12 cellular contexts compared by ENCODE assay signal in genomic region chr12:80053048-80053790, GRCh38. TPM values are rescaled to one million over a fixed set of nuclear protein-coding genes. Genes with fewer than 3 reads are reported as not detected.
DNase-seq lines count a peak whose midpoint lies in the region; ATAC-seq, FAIRE-seq and TF ChIP-seq lines count a peak whose summit lies in the region.
"Had no signal": no experiment of that assay in that cellular context is flagged by ENCODE, and none has a peak within 500 bp of the region (broad histone marks: within the 10 kb centered on the region; RNA-seq: fewer than 3 reads in every experiment).

No MANE protein-coding gene starts in this region.

- TF ChIP-seq RAD21 in HepG2 (CRISPR knock-in tag; IDR thresholded peaks at IDR 0.05) = no peak

- TF ChIP-seq CTCF in body of pancreas (IDR thresholded peaks at IDR 0.05) = no peak
- TF ChIP-seq CTCF in HepG2 (CRISPR knock-in tag; IDR thresholded peaks at IDR 0.05) = no peak

- no peaks in the 10 kb centered on the region for H3K27me3 ChIP-seq in body of pancreas
- H3K27me3 ChIP-seq in right cardiac atrium (ENCODE audit: control insufficient read depth, insufficient read depth) = no peaks in the 10 kb centered on the region
- no peaks in the 10 kb centered on the region for H3K27me3 ChIP-seq in skeletal muscle satellite cell (ENCODE audit: control insufficient read depth, insufficient read depth, low read length)
- no peaks in the 10 kb centered on the region for H3K27me3 ChIP-seq in HepG2 (ENCODE audit: control insufficient read depth in 1 of 2, insufficient read depth in 2 of 2, low read length in 2 of 2)

- TF ChIP-seq EP300 in HepG2 (IDR thresholded peaks at IDR 0.05; ENCODE audit: low read depth in 2 of 2, low read length in 2 of 2) (no peak), HepG2 (CRISPR knock-in tag; IDR thresholded peaks at IDR 0.05; ENCODE audit: borderline replicate concordance) (no peak)

- no TSS peak for BruUV-seq in HepG2 (replicated peaks; lab: Mats Ljungman, UMichigan)

- in situ Hi-C loops in HepG2 (cut with HindIII; ENCODE audit: extremely low pct_ligation_motif_present, low pct_unique_long_range_greater_than_20kb) = no loop called here

- H2AFZ ChIP-seq in HepG2 (ENCODE audit: low read length) = no peak overlapping the region

- POLR2A ChIA-PET in HepG2 (lab: Yijun Ruan, JAX) = no interaction called here

- H3K79me2 ChIP-seq in HepG2 (ENCODE audit: insufficient read depth, low read length) = no peaks in the 10 kb centered on the region

- H3K36me3 ChIP-seq in body of pancreas (replicated peaks in 1 of 2; ENCODE audit: insufficient read depth in 1 of 2, low read depth in 2 of 2) (no peaks in the 10 kb centered on the region), skeletal muscle satellite cell (ENCODE audit: insufficient read depth, low read length) (no peaks in the 10 kb centered on the region), HepG2 (replicated peaks in 1 of 2; ENCODE audit: control insufficient read depth in 1 of 2, insufficient read depth in 2 of 2, low read length in 2 of 2) (no peaks in the 10 kb centered on the region)

- peaks cover 17% of the 10 kb centered on the region for H3K4me1 ChIP-seq in body of pancreas
- no peaks in the 10 kb centered on the region for H3K4me1 ChIP-seq in right cardiac atrium (ENCODE audit: control insufficient read depth, insufficient read depth, low read length)
- H3K4me1 ChIP-seq in skeletal muscle satellite cell (ENCODE audit: control insufficient read depth, insufficient read depth, low read length) = peaks cover 13% of the 10 kb centered on the region
- no peaks in the 10 kb centered on the region for H3K4me1 ChIP-seq in HepG2 (ENCODE audit: insufficient read depth, low read length)

- no peak for ATAC-seq in body of pancreas
- ATAC-seq in right cardiac atrium = peak; percentile 68 to 89
- no peak for ATAC-seq in HepG2
- no peak for ATAC-seq in GM18867 (IDR thresholded peaks at IDR 0.05; ENCODE audit: unreplicated experiment)

- no peaks in the 10 kb centered on the region for H4K20me1 ChIP-seq in HepG2 (ENCODE audit: insufficient read depth, low read length)

- H3K4me2 ChIP-seq in skeletal muscle satellite cell (ENCODE audit: low read length) (peak overlapping the region; percentile 51), HepG2 (ENCODE audit: low read depth, low read length) (no peak overlapping the region)

- intact Hi-C loops in body of pancreas (cut with DNase I) (no loop called here), right cardiac atrium (cut with DNase I) (no loop called here), HepG2 (cut with micrococcal nuclease; ENCODE audit: unreplicated experiment) (no loop called here)

- WGBS in body of pancreas, 2 donors = 56 to 65% methylated on average over 6 of the region's 6 CpGs
- WGBS in right cardiac atrium = 42% methylated on average over 6 of the region's 6 CpGs
- WGBS in HepG2 (ENCODE audit: low lambda C conversion rate) = 11% methylated on average over 6 of the region's 6 CpGs

- no peak for TF ChIP-seq POLR2A in body of pancreas (IDR thresholded peaks at IDR 0.05)
- TF ChIP-seq POLR2A in HepG2 (IDR thresholded peaks at IDR 0.05; ENCODE audit: insufficient read depth in 1 of 2, low read depth in 2 of 2, low read length in 2 of 2) = no peak

- no peak for FAIRE-seq in HepG2 (lab: Jason Lieb, UNC)
- FAIRE-seq: GM19239 had no signal

- no peak overlapping the region for H3K27ac ChIP-seq in body of pancreas
- H3K27ac ChIP-seq in right cardiac atrium (ENCODE audit: low read length) = no peak overlapping the region
- no peak overlapping the region for H3K27ac ChIP-seq in HepG2 (ENCODE audit: extremely low read length, insufficient read depth, low read length)

- H3K4me3 ChIP-seq in body of pancreas (no peak overlapping the region), right cardiac atrium (ENCODE audit: low read length) (no peak overlapping the region), skeletal muscle satellite cell (ENCODE audit: low read length) (no peak overlapping the region), HepG2 (replicated peaks in 1 of 3; ENCODE audit: insufficient read depth in 1 of 3, low read depth in 2 of 3, low read length in 3 of 3) (no peak overlapping the region)

- CTCF ChIA-PET in HepG2 (lab: Yijun Ruan, JAX; ENCODE audit: low intra/inter-chr PET ratio, low total read pairs) = no interaction called here

- H3K9ac ChIP-seq in skeletal muscle satellite cell (ENCODE audit: low read depth, low read length) (no peak overlapping the region), HepG2 (ENCODE audit: insufficient read depth, low read depth, low read length) (no peak overlapping the region)

- H3K9me3 ChIP-seq in body of pancreas (no peaks in the 10 kb centered on the region), right cardiac atrium (ENCODE audit: control insufficient read depth, low read length) (no peaks in the 10 kb centered on the region), skeletal muscle satellite cell (replicated peaks; ENCODE audit: low read length) (no peaks in the 10 kb centered on the region), HepG2 (ENCODE audit: low read length) (no peaks in the 10 kb centered on the region)

- DNase-seq in GM04504 (ENCODE audit: low read depth) (peak; percentile 79), body of pancreas (peak; percentile 19 to 31 (median 27)), right cardiac atrium (peak; percentile 75 to 89 (median 85)), HepG2 (ENCODE audit: low spot score) (no peak), NCI-H2029 (lab: John Stamatoyannopoulos, UW) (no peak)
- DNase-seq in NK-92 treated with Interleukin-12 subunit alpha and Interleukin-12 subunit beta, amount 100 ng/mL, for 24 hours (lab: John Stamatoyannopoulos, UW) = no peak
- DNase-seq: effector CD8-positive, alpha-beta T cell; midbrain; NCI-H1417 treated with DMSO at 0.1 percent for 48 hours had no signal

TF ChIP-seq in HepG2, 621 proteins besides CTCF, POLR2A, EP300 and RAD21 (continues in another document):
- TF ChIP-seq ZNF790 (CRISPR knock-in tag; IDR thresholded peaks at IDR 0.05; ENCODE audit: borderline replicate concordance) (no peak), ZNF563 (CRISPR knock-in tag; IDR thresholded peaks at IDR 0.05) (no peak), ZNF431 (CRISPR knock-in tag; IDR thresholded peaks at IDR 0.05; ENCODE audit: borderline replicate concordance, low read depth) (no peak), ZMYM3 (CRISPR knock-in tag; IDR thresholded peaks at IDR 0.05) (no peak), THAP8 (CRISPR knock-in tag; IDR thresholded peaks at IDR 0.05; ENCODE audit: borderline replicate concordance) (no peak), ZNF629 (CRISPR knock-in tag; conservative IDR thresholded peaks at IDR 0.05) (no peak), HNRNPK (IDR thresholded peaks at IDR 0.05; ENCODE audit: low read depth, low read length, poor library complexity, severe bottlenecking) (no peak), KLF15 (CRISPR knock-in tag; IDR thresholded peaks at IDR 0.05; ENCODE audit: borderline replicate concordance) (no peak), JUNB (CRISPR knock-in tag; IDR thresholded peaks at IDR 0.05; ENCODE audit: borderline replicate concordance) (no peak), ETS1 (CRISPR knock-in tag; IDR thresholded peaks at IDR 0.05) (no peak)

RNA-seq across cellular contexts. Expression of gene OTOGL, which starts 46.1 kb away (rescaled TPM):
- total RNA-seq in body of pancreas = under 1 TPM; 0.26 to 0.33 TPM
- total RNA-seq in right cardiac atrium = 10 to 100 TPM in 3 of 4 donors, 1 to 10 TPM in 1; 8.8 to 25.9 (median 19.5) TPM
- 8.1 TPM for polyA plus RNA-seq in right cardiac atrium
- 0.22 and 0.25 TPM in 2 replicates for total RNA-seq in skeletal muscle satellite cell (2012; rRNA removed)
- total RNA-seq in HepG2 (2016; rRNA removed; fragmentation: Illumina TruSeq; extraction: Trizol) = not detected in 2 replicates
- total RNA-seq in HepG2 (2016; cell fraction: cytosol; rRNA removed; fragmentation: Illumina TruSeq; extraction: Trizol; ENCODE audit: low read depth) = not detected in 2 replicates
- not detected in 2 replicates for total RNA-seq in HepG2 (2016; cell fraction: insoluble cytoplasmic fraction; rRNA removed; fragmentation: Illumina TruSeq; extraction: Trizol)
- total RNA-seq in HepG2 (2016; cell fraction: membrane; rRNA removed; fragmentation: Illumina TruSeq; extraction: Trizol) = not detected in 2 replicates
- total RNA-seq in HepG2 (2016; cell fraction: nucleus; rRNA removed; fragmentation: Illumina TruSeq; extraction: Trizol) = not detected in 2 replicates
- not detected in 2 replicates for polyA plus RNA-seq in HepG2 (2011; rRNA removed)
- 0.01 TPM in 1 of 2 replicates, not detected in the other for polyA plus RNA-seq in HepG2 (2011; cell fraction: cytosol; rRNA removed)
- not detected in 2 replicates for polyA plus RNA-seq in HepG2 (2011; cell fraction: nucleus; rRNA removed)
- polyA plus RNA-seq in HepG2 (2012) = not detected in 2 replicates
- not detected in 2 replicates for polyA plus RNA-seq in HepG2 (2016; cell fraction: cytosol; fragmentation: Illumina TruSeq; extraction: Trizol; ENCODE audit: low read depth)
- polyA plus RNA-seq in HepG2 (2016; cell fraction: insoluble cytoplasmic fraction; fragmentation: Illumina TruSeq; extraction: Trizol; ENCODE audit: low read depth) = not detected in 2 replicates
- not detected in 2 replicates for polyA plus RNA-seq in HepG2 (2016; cell fraction: membrane; fragmentation: Illumina TruSeq; extraction: Trizol; ENCODE audit: low read depth)
- polyA plus RNA-seq in HepG2 (2016; cell fraction: nucleus; fragmentation: Illumina TruSeq; extraction: Trizol; ENCODE audit: insufficient read depth, low read depth) = not detected in 2 replicates
- 0.02 TPM in 1 of 2 replicates, not detected in the other for polyA minus RNA-seq in HepG2 (2011; rRNA and poly(A)+ RNA removed; ENCODE audit: low replicate concordance)
- not detected in 2 replicates for polyA minus RNA-seq in HepG2 (2011; cell fraction: cytosol; rRNA and poly(A)+ RNA removed)
- polyA minus RNA-seq in HepG2 (2011; cell fraction: nucleus; rRNA and poly(A)+ RNA removed) = not detected in 2 replicates

Comparison
In these comparisons a context has a peak if more than half of its experiments do, and no peak if none do; other contexts are left out.
1. DNase-seq: peak in GM04504 (single experiment), body of pancreas (4 of 4) and right cardiac atrium (3 of 3); none in HepG2 (single experiment), NCI-H2029 (single experiment) and NK-92 treated with Interleukin-12 subunit alpha and Interleukin-12 subunit beta, amount 100 ng/mL, for 24 hours (single experiment).
2. ATAC-seq: peak in right cardiac atrium (2 of 2); none in body of pancreas (single experiment), HepG2 (single experiment) and GM18867 (single experiment).
3. RNA of gene OTOGL, which starts 46.1 kb away (total RNA-seq): 8.8 to 25.9 TPM in right cardiac atrium; 0.26 to 0.33 TPM in body of pancreas and not detected in HepG2; every median in the first group is over 4 times any median in the second.